1 cellular context compared by ENCODE assay signal in the genomic region with DNA sequence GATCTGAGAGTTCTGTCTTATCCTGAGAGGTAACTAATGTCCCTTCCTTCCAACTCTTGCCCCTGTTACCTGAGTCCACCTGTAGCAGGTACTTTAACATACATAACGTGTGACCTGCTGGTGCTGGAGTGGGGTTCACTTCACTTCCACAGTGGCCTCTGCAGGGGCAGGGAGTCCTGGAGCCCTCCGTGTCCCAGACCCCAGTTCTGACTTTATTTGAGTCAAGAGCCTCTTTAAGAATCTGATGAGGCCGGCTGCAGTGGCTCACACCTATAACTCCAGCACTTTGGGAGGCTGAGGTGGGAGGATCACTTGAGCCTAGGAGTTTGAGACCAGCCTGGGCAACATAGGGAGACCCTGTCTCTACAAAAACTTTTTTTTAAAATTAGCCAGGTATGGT.
TF ChIP-seq lines count a peak whose summit lies in the region.

No MANE protein-coding gene starts in this region.

TF ChIP-seq in GM23338, 12 proteins besides CTCF, POLR2A, EP300 and RAD21 (continued from another document):
- TF ChIP-seq, protein P1, sequence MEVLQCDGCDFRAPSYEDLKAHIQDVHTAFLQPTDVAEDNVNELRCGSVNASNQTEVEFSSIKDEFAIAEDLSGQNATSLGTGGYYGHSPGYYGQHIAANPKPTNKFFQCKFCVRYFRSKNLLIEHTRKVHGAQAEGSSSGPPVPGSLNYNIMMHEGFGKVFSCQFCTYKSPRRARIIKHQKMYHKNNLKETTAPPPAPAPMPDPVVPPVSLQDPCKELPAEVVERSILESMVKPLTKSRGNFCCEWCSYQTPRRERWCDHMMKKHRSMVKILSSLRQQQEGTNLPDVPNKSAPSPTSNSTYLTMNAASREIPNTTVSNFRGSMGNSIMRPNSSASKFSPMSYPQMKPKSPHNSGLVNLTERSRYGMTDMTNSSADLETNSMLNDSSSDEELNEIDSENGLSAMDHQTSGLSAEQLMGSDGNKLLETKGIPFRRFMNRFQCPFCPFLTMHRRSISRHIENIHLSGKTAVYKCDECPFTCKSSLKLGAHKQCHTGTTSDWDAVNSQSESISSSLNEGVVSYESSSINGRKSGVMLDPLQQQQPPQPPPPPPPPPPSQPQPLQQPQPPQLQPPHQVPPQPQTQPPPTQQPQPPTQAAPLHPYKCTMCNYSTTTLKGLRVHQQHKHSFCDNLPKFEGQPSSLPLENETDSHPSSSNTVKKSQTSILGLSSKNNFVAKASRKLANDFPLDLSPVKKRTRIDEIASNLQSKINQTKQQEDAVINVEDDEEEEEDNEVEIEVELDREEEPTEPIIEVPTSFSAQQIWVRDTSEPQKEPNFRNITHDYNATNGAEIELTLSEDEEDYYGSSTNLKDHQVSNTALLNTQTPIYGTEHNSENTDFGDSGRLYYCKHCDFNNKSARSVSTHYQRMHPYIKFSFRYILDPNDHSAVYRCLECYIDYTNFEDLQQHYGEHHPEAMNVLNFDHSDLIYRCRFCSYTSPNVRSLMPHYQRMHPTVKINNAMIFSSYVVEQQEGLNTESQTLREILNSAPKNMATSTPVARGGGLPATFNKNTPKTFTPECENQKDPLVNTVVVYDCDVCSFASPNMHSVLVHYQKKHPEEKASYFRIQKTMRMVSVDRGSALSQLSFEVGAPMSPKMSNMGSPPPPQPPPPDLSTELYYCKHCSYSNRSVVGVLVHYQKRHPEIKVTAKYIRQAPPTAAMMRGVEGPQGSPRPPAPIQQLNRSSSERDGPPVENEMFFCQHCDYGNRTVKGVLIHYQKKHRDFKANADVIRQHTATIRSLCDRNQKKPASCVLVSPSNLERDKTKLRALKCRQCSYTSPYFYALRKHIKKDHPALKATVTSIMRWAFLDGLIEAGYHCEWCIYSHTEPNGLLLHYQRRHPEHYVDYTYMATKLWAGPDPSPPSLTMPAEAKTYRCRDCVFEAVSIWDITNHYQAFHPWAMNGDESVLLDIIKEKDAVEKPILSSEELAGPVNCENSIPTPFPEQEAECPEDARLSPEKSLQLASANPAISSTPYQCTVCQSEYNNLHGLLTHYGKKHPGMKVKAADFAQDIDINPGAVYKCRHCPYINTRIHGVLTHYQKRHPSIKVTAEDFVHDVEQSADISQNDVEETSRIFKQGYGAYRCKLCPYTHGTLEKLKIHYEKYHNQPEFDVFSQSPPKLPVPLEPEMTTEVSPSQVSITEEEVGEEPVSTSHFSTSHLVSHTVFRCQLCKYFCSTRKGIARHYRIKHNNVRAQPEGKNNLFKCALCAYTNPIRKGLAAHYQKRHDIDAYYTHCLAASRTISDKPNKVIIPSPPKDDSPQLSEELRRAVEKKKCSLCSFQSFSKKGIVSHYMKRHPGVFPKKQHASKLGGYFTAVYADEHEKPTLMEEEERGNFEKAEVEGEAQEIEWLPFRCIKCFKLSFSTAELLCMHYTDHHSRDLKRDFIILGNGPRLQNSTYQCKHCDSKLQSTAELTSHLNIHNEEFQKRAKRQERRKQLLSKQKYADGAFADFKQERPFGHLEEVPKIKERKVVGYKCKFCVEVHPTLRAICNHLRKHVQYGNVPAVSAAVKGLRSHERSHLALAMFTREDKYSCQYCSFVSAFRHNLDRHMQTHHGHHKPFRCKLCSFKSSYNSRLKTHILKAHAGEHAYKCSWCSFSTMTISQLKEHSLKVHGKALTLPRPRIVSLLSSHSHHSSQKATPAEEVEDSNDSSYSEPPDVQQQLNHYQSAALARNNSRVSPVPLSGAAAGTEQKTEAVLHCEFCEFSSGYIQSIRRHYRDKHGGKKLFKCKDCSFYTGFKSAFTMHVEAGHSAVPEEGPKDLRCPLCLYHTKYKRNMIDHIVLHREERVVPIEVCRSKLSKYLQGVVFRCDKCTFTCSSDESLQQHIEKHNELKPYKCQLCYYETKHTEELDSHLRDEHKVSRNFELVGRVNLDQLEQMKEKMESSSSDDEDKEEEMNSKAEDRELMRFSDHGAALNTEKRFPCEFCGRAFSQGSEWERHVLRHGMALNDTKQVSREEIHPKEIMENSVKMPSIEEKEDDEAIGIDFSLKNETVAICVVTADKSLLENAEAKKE (CRISPR knock-in tag; IDR thresholded peaks at IDR 0.05): no peak
- TF ChIP-seq, protein P2, sequence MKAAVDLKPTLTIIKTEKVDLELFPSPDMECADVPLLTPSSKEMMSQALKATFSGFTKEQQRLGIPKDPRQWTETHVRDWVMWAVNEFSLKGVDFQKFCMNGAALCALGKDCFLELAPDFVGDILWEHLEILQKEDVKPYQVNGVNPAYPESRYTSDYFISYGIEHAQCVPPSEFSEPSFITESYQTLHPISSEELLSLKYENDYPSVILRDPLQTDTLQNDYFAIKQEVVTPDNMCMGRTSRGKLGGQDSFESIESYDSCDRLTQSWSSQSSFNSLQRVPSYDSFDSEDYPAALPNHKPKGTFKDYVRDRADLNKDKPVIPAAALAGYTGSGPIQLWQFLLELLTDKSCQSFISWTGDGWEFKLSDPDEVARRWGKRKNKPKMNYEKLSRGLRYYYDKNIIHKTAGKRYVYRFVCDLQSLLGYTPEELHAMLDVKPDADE (IDR thresholded peaks at IDR 0.05): no peak
- no peak for TF ChIP-seq JUNB (IDR thresholded peaks at IDR 0.05; ENCODE audit: unreplicated experiment)
- TF ChIP-seq ZNF114 (CRISPR knock-in tag; IDR thresholded peaks at IDR 0.05): no peak
- no peak for TF ChIP-seq EZH2 (IDR thresholded peaks at IDR 0.05; ENCODE audit: low read depth, unreplicated experiment)
- TF ChIP-seq CREB1 (CRISPR knock-in tag; IDR thresholded peaks at IDR 0.05; ENCODE audit: low read depth): no peak
- no peak for TF ChIP-seq POLR2AphosphoS5 (IDR thresholded peaks at IDR 0.05; ENCODE audit: low read depth)
- TF ChIP-seq STAT1 (IDR thresholded peaks at IDR 0.05; ENCODE audit: unreplicated experiment): no peak
